ENCODE assay signal across 22 cellular contexts in the genomic region with DNA sequence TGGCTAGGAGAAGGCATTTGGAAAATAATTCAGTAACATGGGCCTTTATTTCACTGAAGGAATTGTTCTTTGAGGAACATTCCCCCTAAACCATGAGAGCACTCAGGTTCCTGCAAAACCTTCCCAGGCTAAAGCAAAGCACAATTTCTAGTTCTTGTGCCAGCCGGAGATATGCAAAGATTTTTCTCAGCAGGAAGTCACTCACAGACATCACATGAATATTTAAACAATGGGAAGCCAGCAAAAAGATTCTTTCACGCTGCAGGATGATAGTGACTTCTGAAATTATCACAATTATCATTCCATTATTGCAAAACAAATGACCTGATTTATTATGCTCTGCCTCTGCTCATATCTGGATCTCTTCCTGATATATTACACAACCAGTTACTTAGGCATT.
"Had no signal": no experiment of that assay in that cellular context is flagged by ENCODE, and none has a peak within 500 bp of the region (broad histone marks: within the 10 kb centered on the region; RNA-seq: fewer than 3 reads in every experiment).

No MANE protein-coding gene starts in this region.

- H3K27ac Mint-ChIP-seq: activated CD4-positive, alpha-beta memory T cell treated with anti-CD3 and anti-CD28 coated beads, Interleukin-2, amount 10 ng/mL, durations not matched to agents 7 days and 5 days; activated CD4-positive, alpha-beta T cell treated with anti-CD3 and anti-CD28 coated beads for 36 hours; activated T-cell treated with anti-CD3 and anti-CD28 coated beads, Interleukin-2, amount 50 U/mL, for 24 hours; naive thymus-derived CD4-positive, alpha-beta T cell; type B pancreatic cell had no signal

- H3K36me3 ChIP-seq: adrenal gland, left ventricle myocardium inferior, prostate gland, right lobe of liver had no signal

- H3K4me3 ChIP-seq: adrenal gland, left ventricle myocardium inferior, mucosa of descending colon, prostate gland, right lobe of liver, smooth muscle cell had no signal

- H3K4me3 Mint-ChIP-seq: activated CD4-positive, alpha-beta memory T cell treated with anti-CD3 and anti-CD28 coated beads, Interleukin-2, amount 10 ng/mL, durations not matched to agents 7 days and 5 days; activated CD4-positive, alpha-beta T cell treated with anti-CD3 and anti-CD28 coated beads for 36 hours; activated T-cell treated with anti-CD3 and anti-CD28 coated beads, Interleukin-2, amount 50 U/mL, for 24 hours; naive thymus-derived CD4-positive, alpha-beta T cell; T-cell; type B pancreatic cell had no signal

- DNase-seq: activated CD4-positive, alpha-beta memory T cell treated with anti-CD3 and anti-CD28 coated beads, Interleukin-2, amount 10 ng/mL, durations not matched to agents 7 days and 5 days; activated CD4-positive, alpha-beta T cell treated with anti-CD3 and anti-CD28 coated beads for 36 hours; activated effector memory CD4-positive, alpha-beta T cell treated with Interleukin-2 at 50 U/mL for 16 hours; activated naive CD4-positive, alpha-beta T cell treated with anti-CD3 and anti-CD28 coated beads, Interleukin-2, amount 50 U/mL, for 16 hours; activated T-cell treated with anti-CD3 and anti-CD28 coated beads, Interleukin-2, amount 50 U/mL, for 24 hours; adrenal gland; left ventricle myocardium inferior; mucosa of descending colon; naive thymus-derived CD4-positive, alpha-beta T cell; right lobe of liver; stimulated activated CD4-positive, alpha-beta T cell treated with anti-CD3 and anti-CD28 coated beads, Interleukin-4, amount 100 ng/mL, for 4 hours; stimulated activated CD8-positive, alpha-beta memory T cell treated with anti-CD3 and anti-CD28 coated beads, Interleukin-4, amount 100 ng/mL, for 48 hours; stimulated activated naive CD4-positive, alpha-beta T cell treated with Interleukin-2 at 50 U/mL for 16 hours; substantia nigra; T-cell had no signal

- ATAC-seq: activated CD4-positive, alpha-beta T cell treated with anti-CD3 and anti-CD28 coated beads for 36 hours; mucosa of descending colon; naive thymus-derived CD4-positive, alpha-beta T cell; right lobe of liver; T-cell had no signal

- H3K4me1 ChIP-seq: adrenal gland, left ventricle myocardium inferior, prostate gland, right lobe of liver had no signal

- FAIRE-seq: colon, endometrium, keratinocyte had no signal

- H3K27me3 Mint-ChIP-seq: activated CD4-positive, alpha-beta memory T cell treated with anti-CD3 and anti-CD28 coated beads, Interleukin-2, amount 10 ng/mL, durations not matched to agents 7 days and 5 days; activated CD4-positive, alpha-beta T cell treated with anti-CD3 and anti-CD28 coated beads for 36 hours; activated T-cell treated with anti-CD3 and anti-CD28 coated beads, Interleukin-2, amount 50 U/mL, for 24 hours; T-cell; type B pancreatic cell had no signal

- H3K36me3 Mint-ChIP-seq: T-cell, type B pancreatic cell had no signal

- H3K27me3 ChIP-seq: adrenal gland, right lobe of liver had no signal

- H3K9me3 ChIP-seq: adrenal gland, left ventricle myocardium inferior, mucosa of descending colon, prostate gland, right lobe of liver had no signal

- H3K9me3 Mint-ChIP-seq: T-cell, type B pancreatic cell had no signal

- H3K27ac ChIP-seq: adrenal gland, left ventricle myocardium inferior, prostate gland, right lobe of liver, VCaP had no signal
